In genomic region chr16:70432800-70433455, GRCh38 we compare ENCODE assay signal across 8 cellular contexts.
DNase-seq lines count a peak whose midpoint lies in the region; TF ChIP-seq lines count a peak whose summit lies in the region.

No MANE protein-coding gene starts in this region.

- peak overlapping the region in 19 of 21 experiments; percentile 1 to 93 (median 58) for H3K27ac ChIP-seq in skin epidermis

- no peak overlapping the region for H3K4me3 ChIP-seq in skin epidermis

- no peak for TF ChIP-seq CTCF in GM20000 (IDR thresholded peaks at IDR 0.05; ENCODE audit: extremely low read depth, missing control alignments)

- DNase-seq in NAMALWA (ENCODE audit: low spot score) (peak; percentile 71), erythroblast (lab: John Stamatoyannopoulos, UW) (peak; percentile 78 to 82), NCI-H1436 (lab: John Stamatoyannopoulos, UW) (no peak), COLO668 (lab: John Stamatoyannopoulos, UW; ENCODE audit: unreplicated experiment) (no peak), GM20000 (ENCODE audit: low spot score) (no peak)
- DNase-seq in activated CD8-positive, alpha-beta memory T cell treated with anti-CD3 and anti-CD28 coated beads, Interleukin-2, amount 50 U/mL, for 48 hours, result no peak

- TF ChIP-seq POLR2A in GM19099 (IDR thresholded peaks at IDR 0.05; ENCODE audit: extremely low read depth, insufficient read length, low read depth) (peak; percentile 41), erythroblast (IDR thresholded peaks at IDR 0.05; ENCODE audit: low read length) (peak; percentile 57)

Comparison
In these comparisons a context has a peak if more than half of its experiments do, and no peak if none do; other contexts are left out.
1. DNase-seq: peak in NAMALWA (single experiment) and erythroblast (2 of 2); none in NCI-H1436 (single experiment), COLO668 (single experiment), activated CD8-positive, alpha-beta memory T cell treated with anti-CD3 and anti-CD28 coated beads, Interleukin-2, amount 50 U/mL, for 48 hours (single experiment) and GM20000 (single experiment).